8 cellular contexts compared by ENCODE assay signal in the genomic region with DNA sequence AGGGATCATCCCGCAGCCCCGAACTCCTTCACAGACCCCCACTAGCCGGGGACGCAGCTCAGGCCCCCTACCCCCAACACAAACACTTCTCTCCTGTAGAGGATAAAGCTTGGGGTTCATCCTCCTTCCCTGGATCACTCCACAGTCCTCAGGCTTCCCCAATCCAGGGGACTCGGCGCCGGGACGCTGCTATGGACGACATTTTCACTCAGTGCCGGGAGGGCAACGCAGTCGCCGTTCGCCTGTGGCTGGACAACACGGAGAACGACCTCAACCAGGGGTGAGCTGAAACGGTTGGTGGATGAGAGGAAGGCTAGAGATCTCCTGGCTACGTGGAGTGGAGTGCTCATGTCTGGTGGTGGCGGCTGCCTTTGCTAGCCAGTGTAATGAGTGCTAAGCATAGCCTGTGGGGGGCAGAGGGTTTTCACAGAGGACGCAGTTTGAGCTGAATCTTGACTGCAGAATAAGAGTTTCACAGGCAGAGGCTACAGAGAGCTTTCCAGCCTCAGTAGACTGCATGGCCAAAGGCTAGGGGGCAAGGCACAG. TPM values are rescaled to one million over a fixed set of nuclear protein-coding genes. Genes with fewer than 3 reads are reported as not detected.
DNase-seq lines count a peak whose midpoint lies in the region; ATAC-seq and TF ChIP-seq lines count a peak whose summit lies in the region.

No MANE protein-coding gene starts in this region.

- no peaks in the 10 kb centered on the region for H4K20me1 ChIP-seq in SU-DHL-6 (ENCODE audit: low read depth, low read length)

- TF ChIP-seq CTCF in SU-DHL-6 (IDR thresholded peaks at IDR 0.05; ENCODE audit: insufficient read depth, low read length, poor library complexity, severe bottlenecking): peak; percentile 18

- peak overlapping the region; percentile 93 for H3K4me3 ChIP-seq in SU-DHL-6 (ENCODE audit: insufficient read depth, low read length, poor library complexity, severe bottlenecking)
- peak overlapping the region; percentile 87 for H3K4me3 ChIP-seq in right cardiac atrium (ENCODE audit: low read length)
- H3K4me3 ChIP-seq in rectal smooth muscle tissue (ENCODE audit: low read length): peak overlapping the region; percentile 88

- peaks cover 13% of the 10 kb centered on the region; the same call in 1 of the 2 replicates for H3F3A ChIP-seq in SU-DHL-6 (ENCODE audit: insufficient read depth)

- under 1% methylated on average over 20 of the region's 20 CpGs for WGBS in right cardiac atrium

- peaks cover 8% of the 10 kb centered on the region; the same call in 1 of the 2 replicates for H3K36me3 ChIP-seq in SU-DHL-6 (ENCODE audit: low read length)
- H3K36me3 ChIP-seq in rectal smooth muscle tissue (ENCODE audit: control insufficient read depth, insufficient read depth, low read length): peaks cover 36% of the 10 kb centered on the region

- ATAC-seq in GM21367 (IDR thresholded peaks at IDR 0.05; ENCODE audit: unreplicated experiment) (peak; percentile 39), right cardiac atrium (peak; percentile 52 to 56)

- peak overlapping the region; percentile 75 for H3K4me2 ChIP-seq in SU-DHL-6 (ENCODE audit: low read depth, low read length, poor library complexity, severe bottlenecking)

- intact Hi-C loops in right cardiac atrium (cut with DNase I): loop anchor here in 1 of 4 donors (5.0 kb wide), 2 partner anchors 72 to 78 kb away; a partner anchor contains a TSS

- H3K9me3 ChIP-seq in SU-DHL-6 (ENCODE audit: insufficient read depth, low read length) (no peaks in the 10 kb centered on the region), right cardiac atrium (ENCODE audit: control insufficient read depth, low read length) (no peaks in the 10 kb centered on the region)

- H3K27me3 ChIP-seq in SU-DHL-6 (ENCODE audit: low read length): no peaks in the 10 kb centered on the region
- H3K27me3 ChIP-seq in right cardiac atrium (ENCODE audit: control insufficient read depth, insufficient read depth): no peaks in the 10 kb centered on the region
- no peaks in the 10 kb centered on the region for H3K27me3 ChIP-seq in rectal smooth muscle tissue (ENCODE audit: control insufficient read depth, insufficient read depth, low read length)

- DNase-seq in Daoy (ENCODE audit: low read depth) (peak; percentile 50), HPDE6-E6E7 (ENCODE audit: extremely low spot score) (peak; percentile 36), right cardiac atrium (peak in 1 of 3 donors; percentile 73)
- DNase-seq in NK-92 treated with Interleukin-12 subunit alpha and Interleukin-12 subunit beta, amount 100 ng/mL, for 24 hours (lab: John Stamatoyannopoulos, UW): no peak

- H2AFZ ChIP-seq in SU-DHL-6 (ENCODE audit: low read depth, low read length, severe bottlenecking): peak overlapping the region; percentile 86

- H3K27ac ChIP-seq in SU-DHL-6 (ENCODE audit: low read depth, low read length) (peak overlapping the region; percentile 46), angular gyrus (ENCODE audit: low read depth, low read length) (peak overlapping the region; percentile 91), right cardiac atrium (ENCODE audit: low read length) (peak overlapping the region; percentile 99), rectal smooth muscle tissue (ENCODE audit: low read depth, low read length) (peak overlapping the region; percentile 99)

- peaks cover 64% of the 10 kb centered on the region for H3K79me2 ChIP-seq in SU-DHL-6 (ENCODE audit: insufficient read depth, low read length)

- H3K9ac ChIP-seq in SU-DHL-6 (ENCODE audit: low read length): peak overlapping the region; percentile 87
- H3K9ac ChIP-seq in rectal smooth muscle tissue (ENCODE audit: low read length): peak overlapping the region; percentile 97

- no peaks in the 10 kb centered on the region for H3K9me2 ChIP-seq in SU-DHL-6 (replicated peaks; ENCODE audit: insufficient read depth, low read length)

- H3K4me1 ChIP-seq in right cardiac atrium (ENCODE audit: control insufficient read depth, insufficient read depth, low read length): peaks cover 23% of the 10 kb centered on the region
- H3K4me1 ChIP-seq in rectal smooth muscle tissue (ENCODE audit: control insufficient read depth, insufficient read depth, low read length): peaks cover 41% of the 10 kb centered on the region

RNA-seq across cellular contexts. Expression of a gene that starts 0.6 kb away (rescaled TPM):
- total RNA-seq in Daoy (2014; rRNA removed; shearing (Covaris generic)): 120 and 140 TPM in 2 replicates
- 100 to 1,000 TPM; 176 to 196 (median 192) TPM for total RNA-seq in right cardiac atrium
- polyA plus RNA-seq in right cardiac atrium: 180 TPM

RNA-seq across cellular contexts. Expression of a gene that starts 0.7 kb away (rescaled TPM):
- total RNA-seq in Daoy (2014; rRNA removed; shearing (Covaris generic)): 17.4 and 17.9 TPM in 2 replicates
- 10 to 100 TPM; 15.8 to 21.7 (median 18.7) TPM for total RNA-seq in right cardiac atrium
- 18.2 TPM for polyA plus RNA-seq in right cardiac atrium

RNA-seq across cellular contexts. Expression of a gene that starts 7.9 kb away (rescaled TPM):
- total RNA-seq in Daoy (2014; rRNA removed; shearing (Covaris generic)): 53.0 and 57.0 TPM in 2 replicates
- total RNA-seq in right cardiac atrium: 100 to 1,000 TPM in 2 of 4 donors, 10 to 100 TPM in 2; 96.9 to 115 (median 99.1) TPM
- polyA plus RNA-seq in right cardiac atrium: 100 TPM

RNA-seq across cellular contexts. Expression of a gene that starts 15.1 kb away (rescaled TPM):
- 2.5 and 14.9 TPM in 2 replicates for total RNA-seq in Daoy (2014; rRNA removed; shearing (Covaris generic))
- total RNA-seq in right cardiac atrium: 10 to 100 TPM; 56.7 to 98.3 (median 78.2) TPM
- polyA plus RNA-seq in right cardiac atrium: 52.6 TPM

RNA-seq across cellular contexts. Expression of a gene that starts 51.5 kb away (rescaled TPM):
- total RNA-seq in Daoy (2014; rRNA removed; shearing (Covaris generic)): 0.74 and 1.3 TPM in 2 replicates
- total RNA-seq in right cardiac atrium: 10 to 100 TPM; 12.4 to 19.2 (median 14.9) TPM
- 6.4 TPM for polyA plus RNA-seq in right cardiac atrium

Comparison
In these comparisons a context has a peak if more than half of its experiments do, and no peak if none do; other contexts are left out.
1. H3K27ac ChIP-seq: peak in every context shown above with its lines; median percentile 99 in right cardiac atrium; 99 in rectal smooth muscle tissue; 91 in angular gyrus; 46 in SU-DHL-6.